In genomic region chr3:13655074-13655913, GRCh38 we compare ENCODE assay signal across 8 cellular contexts.
DNase-seq lines count a peak whose midpoint lies in the region; ATAC-seq and TF ChIP-seq lines count a peak whose summit lies in the region.

No MANE protein-coding gene starts in this region.

- peak; percentile 74 for DNase-seq in activated CD8-positive, alpha-beta memory T cell treated with anti-CD3 and anti-CD28 coated beads for 24 hours
- no peak for DNase-seq in activated CD8-positive, alpha-beta memory T cell treated with anti-CD3 and anti-CD28 coated beads, Interleukin-2, amount 50 U/mL, for 4 hours
- peak; percentile 58 for DNase-seq in UCSD-AML1 (lab: John Stamatoyannopoulos, UW; ENCODE audit: unreplicated experiment)
- no peak for DNase-seq in epithelial cell of proximal tubule (ENCODE audit: low read depth)
- no peak for DNase-seq in natural killer cell treated with Interleukin-12 subunit alpha and Interleukin-12 subunit beta and Interleukin-15 and Interleukin-18, amount 100 ng/mL, for 72 hours (ENCODE audit: low spot score)
- no peak for DNase-seq in caudate nucleus (lab: John Stamatoyannopoulos, UW)
- no peak for DNase-seq in superior temporal gyrus (ENCODE audit: extremely low spot score)

- H3K4me1 Mint-ChIP-seq in natural killer cell treated with Interleukin-12 subunit alpha and Interleukin-12 subunit beta and Interleukin-15 and Interleukin-18, amount 100 ng/mL, for 72 hours (ENCODE audit: low read depth in 2 of 2) = peaks cover 13 to 15% of the 10 kb centered on the region in 2 donors

- no peaks in the 10 kb centered on the region for H3K9me3 Mint-ChIP-seq in natural killer cell treated with Interleukin-12 subunit alpha and Interleukin-12 subunit beta and Interleukin-15 and Interleukin-18, amount 100 ng/mL, for 72 hours

- H3K4me3 ChIP-seq in epithelial cell of proximal tubule (ENCODE audit: low read depth, low read length) = no peak overlapping the region

- ATAC-seq in natural killer cell treated with Interleukin-12 subunit alpha and Interleukin-12 subunit beta and Interleukin-15 and Interleukin-18, amount 100 ng/mL, for 72 hours = peak; percentile 40 to 56
- no peak for ATAC-seq in HG02840 (IDR thresholded peaks at IDR 0.05; ENCODE audit: low FRiP score, unreplicated experiment)

- TF ChIP-seq CTCF in epithelial cell of proximal tubule (conservative IDR thresholded peaks at IDR 0.05; ENCODE audit: low read depth, low read length) = peak; percentile 29

- peaks cover 8 to 18% of the 10 kb centered on the region in 2 donors for H3K27me3 Mint-ChIP-seq in natural killer cell treated with Interleukin-12 subunit alpha and Interleukin-12 subunit beta and Interleukin-15 and Interleukin-18, amount 100 ng/mL, for 72 hours

- H3K27ac ChIP-seq in caudate nucleus (ENCODE audit: low read depth, low read length) = no peak overlapping the region

- no peaks in the 10 kb centered on the region for H3K36me3 Mint-ChIP-seq in natural killer cell treated with Interleukin-12 subunit alpha and Interleukin-12 subunit beta and Interleukin-15 and Interleukin-18, amount 100 ng/mL, for 72 hours

- H3K27ac Mint-ChIP-seq in natural killer cell treated with Interleukin-12 subunit alpha and Interleukin-12 subunit beta and Interleukin-15 and Interleukin-18, amount 100 ng/mL, for 72 hours = no peak overlapping the region

- peak overlapping the region; percentile 47 for H3K4me3 Mint-ChIP-seq in natural killer cell treated with Interleukin-12 subunit alpha and Interleukin-12 subunit beta and Interleukin-15 and Interleukin-18, amount 100 ng/mL, for 72 hours

Comparison
In these comparisons a context has a peak if more than half of its experiments do, and no peak if none do; other contexts are left out.
1. DNase-seq: peak in activated CD8-positive, alpha-beta memory T cell treated with anti-CD3 and anti-CD28 coated beads for 24 hours (single experiment) and UCSD-AML1 (single experiment); none in activated CD8-positive, alpha-beta memory T cell treated with anti-CD3 and anti-CD28 coated beads, Interleukin-2, amount 50 U/mL, for 4 hours (single experiment), epithelial cell of proximal tubule (single experiment), natural killer cell treated with Interleukin-12 subunit alpha and Interleukin-12 subunit beta and Interleukin-15 and Interleukin-18, amount 100 ng/mL, for 72 hours (single experiment), caudate nucleus (0 of 61) and superior temporal gyrus (single experiment).